22 cellular contexts compared by ENCODE assay signal in genomic region chr14:26286806-26287205, GRCh38.
DNase-seq lines count a peak whose midpoint lies in the region; ATAC-seq and TF ChIP-seq lines count a peak whose summit lies in the region.
"Had no signal": no experiment of that assay in that cellular context is flagged by ENCODE, and none has a peak within 500 bp of the region (broad histone marks: within the 10 kb centered on the region; RNA-seq: fewer than 3 reads in every experiment).

No MANE protein-coding gene starts in this region.

- no peak overlapping the region for H3K4me2 ChIP-seq in GM23338

- no peaks in the 10 kb centered on the region for H3K79me2 ChIP-seq in GM23338 (replicated peaks; ENCODE audit: insufficient read depth)

- H3K27ac ChIP-seq in GM23338 (ENCODE audit: low read depth) (no peak overlapping the region), rectal smooth muscle tissue (ENCODE audit: low read depth, low read length) (peak overlapping the region; percentile 33), gastrocnemius medialis (no peak overlapping the region), caudate nucleus (ENCODE audit: low read depth, low read length) (no peak overlapping the region)
- H3K27ac ChIP-seq: coronary artery, HL-60, left lung, suprapubic skin had no signal

- no peak overlapping the region for H3K4me3 ChIP-seq in GM23338
- no peak overlapping the region for H3K4me3 ChIP-seq in fibroblast of mammary gland (ENCODE audit: control insufficient read depth, low read depth, low read length)
- H3K4me3 ChIP-seq in rectal smooth muscle tissue (ENCODE audit: low read length) = no peak overlapping the region
- H3K4me3 ChIP-seq in gastrocnemius medialis = no peak overlapping the region
- H3K4me3 ChIP-seq: coronary artery, HAP-1, left lung, suprapubic skin had no signal

- H3K4me3 Mint-ChIP-seq in GM23338 = no peak overlapping the region
- H3K4me3 Mint-ChIP-seq: B cell had no signal

- H3K9me3 ChIP-seq in gastrocnemius medialis = no peaks in the 10 kb centered on the region
- H3K9me3 ChIP-seq: Caco-2, HAP-1, left lung, ovary, suprapubic skin had no signal

- H3K9me3 Mint-ChIP-seq in GM23338 = no peaks in the 10 kb centered on the region; the same call in 2 of the 3 replicates

- H3K9ac ChIP-seq in rectal smooth muscle tissue (ENCODE audit: low read length) = no peak overlapping the region

- H4K20me1 ChIP-seq in GM23338 (replicated peaks; ENCODE audit: insufficient read depth) = no peaks in the 10 kb centered on the region

- H3F3A ChIP-seq in GM23338 (replicated peaks; ENCODE audit: low read depth) = no peaks in the 10 kb centered on the region

- ATAC-seq in GM23338 = no peak
- ATAC-seq in gastrocnemius medialis = no peak
- ATAC-seq: left lung had no signal

- in situ Hi-C loops in gastrocnemius medialis (cut with MboI; ENCODE audit: low sequenced_read_pairs in 4 of 4) = no loop called here

- H3K4me1 ChIP-seq in GM23338 (ENCODE audit: insufficient read depth) (peaks cover 20% of the 10 kb centered on the region), rectal smooth muscle tissue (ENCODE audit: control insufficient read depth, insufficient read depth, low read length) (peaks cover 17% of the 10 kb centered on the region), gastrocnemius medialis (no peaks in the 10 kb centered on the region)
- H3K4me1 ChIP-seq: left lung had no signal

- H3K27me3 Mint-ChIP-seq in GM23338 (ENCODE audit: insufficient read depth, low read depth, poor library complexity) = peaks cover 5% of the 10 kb centered on the region
- H3K27me3 Mint-ChIP-seq: B cell had no signal

- no peaks in the 10 kb centered on the region for H3K36me3 Mint-ChIP-seq in GM23338 (ENCODE audit: low read depth)

- H3K9me2 ChIP-seq in GM23338 (ENCODE audit: insufficient read depth) = no peaks in the 10 kb centered on the region; the same call in 1 of the 2 replicates

- no peak for DNase-seq in GM23338 (ENCODE audit: low spot score)
- DNase-seq in NCI-H748 (lab: John Stamatoyannopoulos, UW; ENCODE audit: unreplicated experiment) = peak; percentile 43
- peak; percentile 24 for DNase-seq in fibroblast of mammary gland (ENCODE audit: low read depth)
- no peak for DNase-seq in cortex of kidney (lab: John Stamatoyannopoulos, UW)
- no peak for DNase-seq in gastrocnemius medialis
- no peak for DNase-seq in stimulated activated CD4-positive, alpha-beta T cell treated with anti-CD3 and anti-CD28 coated beads, Interleukin-1b, Interleukin-23, amount 100 ng/mL, for 48 hours
- DNase-seq in caudate nucleus (lab: John Stamatoyannopoulos, UW) = no peak
- DNase-seq: activated CD4-positive, alpha-beta T cell treated with anti-CD3 and anti-CD28 coated beads, Interleukin-2, amount 50 U/mL, for 48 hours; activated naive CD4-positive, alpha-beta T cell treated with Interleukin-2 at 50 U/mL for 16 hours; activated T-cell treated with anti-CD3 and anti-CD28 coated beads for 4 hours; anterior cingulate cortex; Caco-2; left lung; small intestine; stimulated activated CD8-positive, alpha-beta memory T cell treated with anti-CD3 and anti-CD28 coated beads, Interleukin-4, amount 100 ng/mL, for 48 hours had no signal

- H3K27ac Mint-ChIP-seq in GM23338 = no peak overlapping the region
- H3K27ac Mint-ChIP-seq: B cell had no signal

- no peaks in the 10 kb centered on the region for H3K27me3 ChIP-seq in GM23338 (ENCODE audit: insufficient read depth)
- H3K27me3 ChIP-seq in rectal smooth muscle tissue (ENCODE audit: control insufficient read depth, insufficient read depth, low read length) = no peaks in the 10 kb centered on the region
- H3K27me3 ChIP-seq in gastrocnemius medialis = no peaks in the 10 kb centered on the region
- H3K27me3 ChIP-seq: left lung, ovary, suprapubic skin had no signal

- intact Hi-C loops in gastrocnemius medialis (cut with DNase I; ENCODE audit: low total_unique reads) = no loop called here

- H2AFZ ChIP-seq in GM23338 = peak overlapping the region; percentile 39; the same call in 1 of the 2 replicates

- no peak for TF ChIP-seq POLR2A in gastrocnemius medialis (IDR thresholded peaks at IDR 0.05)

- H3K36me3 ChIP-seq in GM23338 (ENCODE audit: insufficient read depth) (no peaks in the 10 kb centered on the region), rectal smooth muscle tissue (ENCODE audit: control insufficient read depth, insufficient read depth, low read length) (no peaks in the 10 kb centered on the region), gastrocnemius medialis (no peaks in the 10 kb centered on the region)
- H3K36me3 ChIP-seq: HAP-1, left lung, ovary, suprapubic skin had no signal

- TF ChIP-seq CTCF in GM23338 (conservative IDR thresholded peaks at IDR 0.05; ENCODE audit: low read depth in 2 of 2) (no peak), fibroblast of mammary gland (conservative IDR thresholded peaks at IDR 0.05; ENCODE audit: control insufficient read depth, insufficient read depth, low read depth, low read length) (no peak), gastrocnemius medialis (IDR thresholded peaks at IDR 0.05 in 4 of 5, conservative IDR thresholded peaks at IDR 0.05 in 1 of 5) (no peak)

- H3K4me1 Mint-ChIP-seq in GM23338 = peaks cover 18% of the 10 kb centered on the region
- H3K4me1 Mint-ChIP-seq: B cell had no signal

TF ChIP-seq in GM23338, 12 proteins besides CTCF, POLR2A, EP300 and RAD21 (continues in another document):
- TF ChIP-seq STAT1 (IDR thresholded peaks at IDR 0.05; ENCODE audit: unreplicated experiment) = no peak
- TF ChIP-seq ZNF331 (CRISPR knock-in tag; IDR thresholded peaks at IDR 0.05; ENCODE audit: low read depth) = no peak
- TF ChIP-seq JUNB (IDR thresholded peaks at IDR 0.05; ENCODE audit: unreplicated experiment) = no peak
- TF ChIP-seq EZH2 (IDR thresholded peaks at IDR 0.05; ENCODE audit: low read depth, unreplicated experiment) = no peak
- TF ChIP-seq REST (IDR thresholded peaks at IDR 0.05; ENCODE audit: unreplicated experiment) = no peak

Comparison
In these comparisons a context has a peak if more than half of its experiments do, and no peak if none do; other contexts are left out.
1. DNase-seq: peak in NCI-H748 (single experiment) and fibroblast of mammary gland (single experiment); none in GM23338 (single experiment), cortex of kidney (single experiment), gastrocnemius medialis (0 of 2), stimulated activated CD4-positive, alpha-beta T cell treated with anti-CD3 and anti-CD28 coated beads, Interleukin-1b, Interleukin-23, amount 100 ng/mL, for 48 hours (single experiment) and caudate nucleus (0 of 61).